In genomic region chr20:32110173-32110704, GRCh38 we compare ENCODE assay signal across 8 cellular contexts. TPM values are rescaled to one million over a fixed set of nuclear protein-coding genes. Genes with fewer than 3 reads are reported as not detected.
DNase-seq lines count a peak whose midpoint lies in the region; ATAC-seq and TF ChIP-seq lines count a peak whose summit lies in the region.

No MANE protein-coding gene starts in this region.

- H3K27ac Mint-ChIP-seq in T-helper 17 cell = peak overlapping the region; percentile 100

- H3K4me3 ChIP-seq in gastroesophageal sphincter (peak overlapping the region; percentile 76 to 93), smooth muscle cell (peak overlapping the region; percentile 78)

- no peaks in the 10 kb centered on the region for H3K9me3 Mint-ChIP-seq in activated T-cell treated with anti-CD3 and anti-CD28 coated beads, Interleukin-2, amount 50 U/mL, for 4 hours

- no peak for TF ChIP-seq EP300 in gastroesophageal sphincter (IDR thresholded peaks at IDR 0.05)

- peak overlapping the region; percentile 93 for H2AFZ ChIP-seq in smooth muscle cell (ENCODE audit: low read depth)

- no peaks in the 10 kb centered on the region for H3K36me3 ChIP-seq in gastroesophageal sphincter
- no peaks in the 10 kb centered on the region for H3K36me3 ChIP-seq in smooth muscle cell (ENCODE audit: low read depth)

- peaks cover 56% of the 10 kb centered on the region for H3K79me2 ChIP-seq in smooth muscle cell (ENCODE audit: low read depth)

- H3K4me3 Mint-ChIP-seq in activated T-cell treated with anti-CD3 and anti-CD28 coated beads, Interleukin-2, amount 50 U/mL, for 4 hours = peak overlapping the region; percentile 96
- peak overlapping the region; percentile 97 for H3K4me3 Mint-ChIP-seq in T-helper 17 cell

- H3F3A ChIP-seq in smooth muscle cell (ENCODE audit: low read depth) = peaks cover 8% of the 10 kb centered on the region

- H3K4me1 Mint-ChIP-seq in activated T-cell treated with anti-CD3 and anti-CD28 coated beads, Interleukin-2, amount 50 U/mL, for 4 hours (ENCODE audit: low read depth) = peaks cover 40% of the 10 kb centered on the region
- peaks cover 30% of the 10 kb centered on the region for H3K4me1 Mint-ChIP-seq in T-helper 17 cell

- H3K27me3 ChIP-seq in gastroesophageal sphincter (peaks cover 2% of the 10 kb centered on the region), smooth muscle cell (ENCODE audit: low read depth) (peaks cover 9% of the 10 kb centered on the region)

- no peak for ATAC-seq in activated T-cell treated with anti-CD3 and anti-CD28 coated beads, Interleukin-2, amount 50 U/mL, for 4 hours
- ATAC-seq in T-helper 17 cell (no peak), gastroesophageal sphincter (no peak)

- no peak for TF ChIP-seq POLR2A in gastroesophageal sphincter (IDR thresholded peaks at IDR 0.05)

- 0 to 1% methylated on average over 6 to 8 of the region's 8 CpGs for WGBS in gastroesophageal sphincter (ENCODE audit: low coverage in 1 of 2), 2 donors
- WGBS in smooth muscle cell (ENCODE audit: low lambda C conversion rate) = 5% methylated on average over 8 of the region's 8 CpGs

- peak overlapping the region; percentile 99 for H3K9ac ChIP-seq in smooth muscle cell (ENCODE audit: low read depth)

- H3K4me1 ChIP-seq in gastroesophageal sphincter (peaks cover 0 to 44% (median 11%) of the 10 kb centered on the region in 3 donors), smooth muscle cell (ENCODE audit: low read depth) (peaks cover 13% of the 10 kb centered on the region)

- H3K27ac ChIP-seq in gastroesophageal sphincter (peak overlapping the region; percentile 90 to 99 (median 98)), smooth muscle cell (ENCODE audit: low read depth) (peak overlapping the region; percentile 98)

- H3K27me3 Mint-ChIP-seq in activated T-cell treated with anti-CD3 and anti-CD28 coated beads, Interleukin-2, amount 50 U/mL, for 4 hours (ENCODE audit: low read depth) = no peaks in the 10 kb centered on the region
- no peaks in the 10 kb centered on the region for H3K27me3 Mint-ChIP-seq in T-helper 17 cell

- H4K20me1 ChIP-seq in smooth muscle cell (ENCODE audit: low read depth) = peaks cover 42% of the 10 kb centered on the region

- H3K4me2 ChIP-seq in smooth muscle cell = peak overlapping the region; percentile 99

- H3K36me3 Mint-ChIP-seq in activated T-cell treated with anti-CD3 and anti-CD28 coated beads, Interleukin-2, amount 50 U/mL, for 4 hours (ENCODE audit: insufficient read depth) = peaks cover 10% of the 10 kb centered on the region
- peaks cover 6% of the 10 kb centered on the region for H3K36me3 Mint-ChIP-seq in T-helper 17 cell (ENCODE audit: low read depth)

- TF ChIP-seq CTCF in gastroesophageal sphincter (IDR thresholded peaks at IDR 0.05) = no peak
- TF ChIP-seq CTCF in smooth muscle cell (IDR thresholded peaks at IDR 0.05; ENCODE audit: borderline replicate concordance, insufficient read depth, poor library complexity, severe bottlenecking) = no peak

- no peak for DNase-seq in activated T-cell treated with anti-CD3 and anti-CD28 coated beads, Interleukin-2, amount 50 U/mL, for 4 hours
- no peak for DNase-seq in activated T-cell treated with anti-CD3 and anti-CD28 coated beads, Interleukin-2, amount 50 U/mL, for 48 hours
- no peak for DNase-seq in T-helper 17 cell
- no peak for DNase-seq in smooth muscle cell (lab: John Stamatoyannopoulos, UW; ENCODE audit: unreplicated experiment)
- no peak for DNase-seq in NCI-H2227 (lab: John Stamatoyannopoulos, UW; ENCODE audit: unreplicated experiment)
- DNase-seq in ecto neural progenitor cell (ENCODE audit: low spot score) = no peak
- DNase-seq in NCI-H774 (lab: John Stamatoyannopoulos, UW) = no peak

- no peaks in the 10 kb centered on the region for H3K9me3 ChIP-seq in T-helper 17 cell (ENCODE audit: control insufficient read depth, low read length, poor library complexity, severe bottlenecking)
- no peaks in the 10 kb centered on the region for H3K9me3 ChIP-seq in gastroesophageal sphincter
- no peaks in the 10 kb centered on the region for H3K9me3 ChIP-seq in smooth muscle cell (replicated peaks; ENCODE audit: low read depth)

RNA-seq across cellular contexts. Expression of gene TM9SF4, which starts 0.7 kb away (rescaled TPM):
- total RNA-seq in activated T-cell treated with anti-CD3 and anti-CD28 coated beads, Interleukin-2, amount 50 U/mL, for 4 hours = 10 to 100 TPM; 43.5 to 48.6 (median 44.4) TPM
- total RNA-seq in T-helper 17 cell (10 to 100 TPM; 41.2 to 42.4 TPM), gastroesophageal sphincter (10 to 100 TPM; 20.7 to 32.6 (median 22.9) TPM), smooth muscle cell (59.2 and 75.8 TPM in 2 replicates)
- polyA plus RNA-seq in smooth muscle cell = 73.9 and 90.2 TPM in 2 replicates

RNA-seq across cellular contexts. Expression of gene HCK, which starts 58.2 kb away (rescaled TPM):
- total RNA-seq in activated T-cell treated with anti-CD3 and anti-CD28 coated beads, Interleukin-2, amount 50 U/mL, for 4 hours = under 1 TPM in 2 of 3 donors, not detected in 1; 0.13 to 0.46 TPM
- total RNA-seq in T-helper 17 cell = 1 to 10 TPM; 1.3 to 7.5 TPM
- 10 to 100 TPM in 2 of 4 donors, 1 to 10 TPM in 2; 2.6 to 31.8 (median 10.2) TPM for total RNA-seq in gastroesophageal sphincter
- total RNA-seq in smooth muscle cell = 2.0 and 2.5 TPM in 2 replicates
- polyA plus RNA-seq in smooth muscle cell = 2.1 and 2.4 TPM in 2 replicates
